In the genomic region with DNA sequence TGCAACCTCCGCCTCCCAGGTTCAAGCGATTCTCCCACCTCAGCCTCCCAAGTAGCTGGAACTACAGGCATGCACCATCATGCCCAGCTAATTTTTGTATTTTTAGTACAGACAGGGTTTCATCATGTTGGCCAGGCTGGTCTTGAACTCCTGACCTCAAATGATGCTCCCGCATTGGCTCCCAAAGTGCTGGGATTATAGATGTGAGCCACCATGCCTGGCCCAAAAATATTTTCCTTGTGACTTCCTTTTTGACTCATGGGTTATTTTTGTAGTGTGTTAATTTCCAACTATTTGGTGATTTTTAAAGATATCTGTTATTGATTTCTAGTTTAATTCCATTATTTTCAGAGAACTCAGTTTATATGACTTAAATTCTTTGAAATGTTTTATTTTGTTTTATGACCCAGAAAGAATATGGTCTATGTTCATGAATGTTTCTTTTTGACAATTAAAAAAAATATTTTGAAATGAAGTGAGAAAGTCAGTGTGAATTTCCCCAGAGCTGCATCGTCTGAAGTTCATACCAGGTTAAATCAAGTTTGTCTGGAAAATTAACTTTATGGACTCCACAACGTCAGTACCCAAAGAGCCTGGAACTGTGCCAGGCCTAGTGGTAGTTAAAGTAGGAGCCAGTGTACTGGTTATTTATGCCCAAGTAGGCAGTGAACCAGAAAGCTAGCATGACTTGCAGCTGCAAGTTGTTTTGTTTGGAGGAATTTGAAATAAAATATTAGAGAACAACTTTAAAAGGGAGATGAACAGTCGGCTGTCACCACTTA, we compare ENCODE assay signal across 14 cellular contexts. TPM values are rescaled to one million over a fixed set of nuclear protein-coding genes. Genes with fewer than 3 reads are reported as not detected.
DNase-seq lines count a peak whose midpoint lies in the region; ATAC-seq and TF ChIP-seq lines count a peak whose summit lies in the region.
"Had no signal": no experiment of that assay in that cellular context is flagged by ENCODE, and none has a peak within 500 bp of the region (broad histone marks: within the 10 kb centered on the region; RNA-seq: fewer than 3 reads in every experiment).

No MANE protein-coding gene starts in this region.

- ATAC-seq in IMR-90 (ENCODE audit: low read depth), result no peak
- ATAC-seq in right cardiac atrium, result no peak

- H3K79me1 ChIP-seq in IMR-90 (ENCODE audit: low read depth in 1 of 2, low read length in 2 of 2), result peaks cover 0 to 6% of the 10 kb centered on the region in 2 experiments; a peak in 1 of 4 replicates

- no peak overlapping the region for H2AK5ac ChIP-seq in IMR-90 (ENCODE audit: low read depth, low read length)

- H3K27ac ChIP-seq in IMR-90 (ENCODE audit: insufficient read depth, low read length), result peak overlapping the region; percentile 86; the same call in 1 of the 2 replicates
- no peak overlapping the region for H3K27ac ChIP-seq in CD4-positive, alpha-beta memory T cell (ENCODE audit: low read depth, low read length)
- H3K27ac ChIP-seq in right cardiac atrium (ENCODE audit: low read length), result no peak overlapping the region
- H3K27ac ChIP-seq: left ventricle myocardium inferior, SJSA1 had no signal

- H3K4me2 ChIP-seq in IMR-90 (ENCODE audit: low read depth, low read length), result peak overlapping the region; percentile 93

- H3K4me1 ChIP-seq in IMR-90 (ENCODE audit: control insufficient read depth, insufficient read depth, low read length) (peaks cover 26% of the 10 kb centered on the region), adipocyte (ENCODE audit: control insufficient read depth, insufficient read depth, low read length) (peaks cover 23% of the 10 kb centered on the region), right cardiac atrium (ENCODE audit: control insufficient read depth, insufficient read depth, low read length) (no peaks in the 10 kb centered on the region)
- H3K4me1 ChIP-seq in CD4-positive, alpha-beta memory T cell (ENCODE audit: insufficient read depth, low read length), result peaks cover 14% of the 10 kb centered on the region

- no peak for TF ChIP-seq CTCF in IMR-90 (conservative IDR thresholded peaks at IDR 0.05; ENCODE audit: low read depth, low read length)

- no TSS peak for BruUV-seq in IMR-90 (replicated peaks; lab: Mats Ljungman, UMichigan)

- H3K9me3 ChIP-seq in IMR-90 (ENCODE audit: control insufficient read depth, insufficient read depth, low read length), result no peaks in the 10 kb centered on the region
- H3K9me3 ChIP-seq in adipocyte (ENCODE audit: control insufficient read depth, low read length), result no peaks in the 10 kb centered on the region
- no peaks in the 10 kb centered on the region for H3K9me3 ChIP-seq in CD4-positive, alpha-beta memory T cell (ENCODE audit: control insufficient read depth in 1 of 2, low read length in 2 of 2)
- no peaks in the 10 kb centered on the region for H3K9me3 ChIP-seq in right cardiac atrium (ENCODE audit: control insufficient read depth, low read length)
- H3K9me3 ChIP-seq: left ventricle myocardium inferior, SJSA1 had no signal

- peak overlapping the region; percentile 29; the same call in 1 of the 2 replicates for H4K91ac ChIP-seq in IMR-90 (ENCODE audit: insufficient read depth, low read depth, low read length)

- CTCF ChIA-PET in IMR-90 (lab: Yijun Ruan, JAX), result interaction anchor here (1.3 kb wide), 1 partner anchor 57 kb away, joined by 4 read pairs; no protein-coding TSS in a partner anchor
- CTCF ChIA-PET in CD4-positive, alpha-beta memory T cell (lab: Charles Lee; ENCODE audit: partially characterized antibody), result no interaction called here

- POLR2A ChIA-PET in IMR-90 (lab: Charles Lee; ENCODE audit: unreplicated experiment), result no interaction called here
- POLR2A ChIA-PET in CD4-positive, alpha-beta memory T cell (lab: Charles Lee; ENCODE audit: partially characterized antibody), result no interaction called here

- H3K4me1 Mint-ChIP-seq in CD4-positive, alpha-beta memory T cell, result peaks cover 8 to 16% (median 12%) of the 10 kb centered on the region in 4 donors

- no CpG with 5 or more reads among the region's 6 CpGs for WGBS in IMR-90 (ENCODE audit: extremely low coverage in 2 of 2, insufficient read length in 1 of 2), 2 experiments
- WGBS in right cardiac atrium, result 73% methylated on average over 6 of the region's 6 CpGs

- no peaks in the 10 kb centered on the region for H3K9me3 Mint-ChIP-seq in CD4-positive, alpha-beta memory T cell
- H3K9me3 Mint-ChIP-seq: CD14-positive monocyte had no signal

- peak overlapping the region; percentile 15 for H2BK5ac ChIP-seq in IMR-90 (ENCODE audit: low read depth, low read length, poor library complexity, severe bottlenecking)

- H3K27me3 ChIP-seq in IMR-90 (ENCODE audit: control insufficient read depth, insufficient read depth, low read length), result no peaks in the 10 kb centered on the region
- H3K27me3 ChIP-seq in adipocyte (replicated peaks; ENCODE audit: control insufficient read depth, insufficient read depth, low read length), result no peaks in the 10 kb centered on the region
- no peaks in the 10 kb centered on the region for H3K27me3 ChIP-seq in CD4-positive, alpha-beta memory T cell (ENCODE audit: insufficient read depth, low read length)
- H3K27me3 ChIP-seq in right cardiac atrium (ENCODE audit: control insufficient read depth, insufficient read depth), result no peaks in the 10 kb centered on the region
- H3K27me3 ChIP-seq: SJSA1 had no signal

- intact Hi-C loops in IMR-90 (cut with micrococcal nuclease), result loop anchor here (5.0 kb wide), 1 partner anchor 133 kb away; the partner anchor contains the start of gene MAP4K5
- intact Hi-C loops in CD4-positive, alpha-beta memory T cell (cut with micrococcal nuclease), result no loop called here
- intact Hi-C loops in right cardiac atrium (cut with DNase I), result no loop called here

- no peak overlapping the region for H3K4me3 ChIP-seq in IMR-90 (ENCODE audit: insufficient read depth, low read depth, low read length)
- no peak overlapping the region for H3K4me3 ChIP-seq in adipocyte (ENCODE audit: low read length)
- no peak overlapping the region for H3K4me3 ChIP-seq in CD4-positive, alpha-beta memory T cell (ENCODE audit: low read length in 2 of 2)
- no peak overlapping the region for H3K4me3 ChIP-seq in right cardiac atrium (ENCODE audit: low read length)
- H3K4me3 ChIP-seq: left ventricle myocardium inferior, SJSA1 had no signal

- no peaks in the 10 kb centered on the region for H3K36me3 Mint-ChIP-seq in CD4-positive, alpha-beta memory T cell
- H3K36me3 Mint-ChIP-seq: CD14-positive monocyte had no signal

- peak overlapping the region; percentile 2; the same call in 1 of the 2 replicates for H3K23ac ChIP-seq in IMR-90 (ENCODE audit: low read depth, low read length)

- H4K5ac ChIP-seq in IMR-90 (ENCODE audit: low read depth, low read length), result peak overlapping the region; percentile 74

- H4K20me1 ChIP-seq in IMR-90 (ENCODE audit: insufficient read depth, low read length), result peaks cover 3% of the 10 kb centered on the region; the same call in 1 of the 2 replicates

- no peak for TF ChIP-seq RAD21 in IMR-90 (IDR thresholded peaks at IDR 0.05; ENCODE audit: low read length)

- peak overlapping the region; percentile 53 for H2BK20ac ChIP-seq in IMR-90 (ENCODE audit: low read depth, low read length)

- peak overlapping the region; percentile 64; the same call in 1 of the 2 replicates for H3K14ac ChIP-seq in IMR-90 (replicated peaks; ENCODE audit: low read depth, low read length)

- dilution Hi-C loops in IMR-90 (cut with HindIII; ENCODE audit: low sequenced_read_pairs, unreplicated experiment), result no loop called here

- H3K4me3 Mint-ChIP-seq in CD4-positive, alpha-beta memory T cell, result no peak overlapping the region
- H3K4me3 Mint-ChIP-seq: CD14-positive monocyte had no signal

- peak overlapping the region; percentile 79 for H3K18ac ChIP-seq in IMR-90 (ENCODE audit: low read depth, low read length)

- H2AK9ac ChIP-seq in IMR-90 (replicated peaks; ENCODE audit: low read depth, low read length, poor library complexity), result no peak overlapping the region

- H2AFZ ChIP-seq in IMR-90 (replicated peaks; ENCODE audit: low read length, poor library complexity), result no peak overlapping the region

- H2BK15ac ChIP-seq in IMR-90 (ENCODE audit: low read depth, low read length), result peak overlapping the region; percentile 0; the same call in 1 of the 3 replicates

- H3K9ac ChIP-seq in IMR-90 (ENCODE audit: low read depth, low read length) (no peak overlapping the region), adipocyte (ENCODE audit: low read length) (no peak overlapping the region)

- DNase-seq in ACHN (peak; percentile 62), IMR-90 (peak; percentile 39), adipocyte (ENCODE audit: low read depth) (peak; percentile 63), left kidney (ENCODE audit: low read depth, low spot score) (peak; percentile 32), islet precursor cell (no peak), NCI-H226 (no peak), right cardiac atrium (no peak)
- no peak for DNase-seq in CD4-positive, alpha-beta memory T cell
- DNase-seq: activated T-cell treated with anti-CD3 and anti-CD28 coated beads, Interleukin-2, amount 50 U/mL, for 48 hours; effector memory CD4-positive, alpha-beta T cell; left ventricle myocardium inferior; stimulated activated CD4-positive, alpha-beta T cell treated with anti-CD3 and anti-CD28 coated beads, Interleukin-2, amount 100 ng/mL, for 24 hours had no signal

- H4K8ac ChIP-seq in IMR-90 (ENCODE audit: low read depth in 2 of 2, low read length in 2 of 2), result peak overlapping the region in 1 of 2 experiments; percentile 3; a peak in 1 of 4 replicates

- H3K4ac ChIP-seq in IMR-90 (ENCODE audit: low read depth, low read length), result peak overlapping the region; percentile 38

- in situ Hi-C loops in ACHN (cut with HindIII; ENCODE audit: low pct_ligation_motif_present, low pct_unique_long_range_greater_than_20kb, low sequenced_read_pairs), result no loop called here
- in situ Hi-C loops in IMR-90 (cut with MboI; ENCODE audit: low sequenced_read_pairs), result no loop called here

- H3K36me3 ChIP-seq in IMR-90 (ENCODE audit: control insufficient read depth, insufficient read depth, low read length), result no peaks in the 10 kb centered on the region
- H3K36me3 ChIP-seq in adipocyte (ENCODE audit: control insufficient read depth, insufficient read depth, low read length, severe bottlenecking), result no peaks in the 10 kb centered on the region
- H3K36me3 ChIP-seq in CD4-positive, alpha-beta memory T cell (ENCODE audit: insufficient read depth, low read length), result no peaks in the 10 kb centered on the region
- H3K36me3 ChIP-seq: left ventricle myocardium inferior, SJSA1 had no signal

- H3K27me3 Mint-ChIP-seq in CD4-positive, alpha-beta memory T cell, result peaks cover 0 to 2% of the 10 kb centered on the region in 2 donors

- no peak for TF ChIP-seq POLR2A in IMR-90 (IDR thresholded peaks at IDR 0.05; ENCODE audit: low read depth, low read length)

- no peak overlapping the region; the same call in 1 of the 2 replicates for H3K56ac ChIP-seq in IMR-90 (ENCODE audit: extremely low read depth, insufficient read depth, low read length)

- H3K27ac Mint-ChIP-seq in CD4-positive, alpha-beta memory T cell, result no peak overlapping the region
- H3K27ac Mint-ChIP-seq: CD14-positive monocyte had no signal

- H2BK120ac ChIP-seq in IMR-90 (ENCODE audit: low read depth, low read length), result peak overlapping the region; percentile 27

- peaks cover 15% of the 10 kb centered on the region for H3K9me1 ChIP-seq in IMR-90 (ENCODE audit: insufficient read depth, low read length)

RNA-seq across cellular contexts. Expression of gene CDKL1, which starts 2.8 kb away (rescaled TPM):
- total RNA-seq in IMR-90 (2012; rRNA removed) (3.8 and 7.2 TPM in 2 replicates), right cardiac atrium (1 to 10 TPM; 1.8 to 4.7 (median 3.5) TPM)
- polyA plus RNA-seq in IMR-90 (2012; rRNA removed) (1.5 and 1.9 TPM in 2 replicates), right cardiac atrium (1.0 TPM)
- 0.75 and 0.87 TPM in 2 replicates for polyA plus RNA-seq in IMR-90 (2012; cell fraction: cytosol; rRNA removed)
- polyA plus RNA-seq in IMR-90 (2012; cell fraction: nucleus; rRNA removed; ENCODE audit: low replicate concordance), result 1.0 and 5.3 TPM in 2 replicates
- total RNA-seq in CD4-positive, alpha-beta memory T cell, result 1 to 10 TPM; 6.4 to 6.5 TPM
- polyA plus RNA-seq in CD4-positive, alpha-beta memory T cell, result 10 to 100 TPM in 1 of 2 donors, 1 to 10 TPM in 1; 1.6 to 12.0 TPM

Comparison
In these comparisons a context has a peak if more than half of its experiments do, and no peak if none do; other contexts are left out.
1. DNase-seq: peak in ACHN (single experiment), IMR-90 (single experiment), adipocyte (single experiment) and left kidney (single experiment); none in CD4-positive, alpha-beta memory T cell (0 of 5), islet precursor cell (single experiment), NCI-H226 (single experiment) and right cardiac atrium (0 of 3).